In the genomic region with DNA sequence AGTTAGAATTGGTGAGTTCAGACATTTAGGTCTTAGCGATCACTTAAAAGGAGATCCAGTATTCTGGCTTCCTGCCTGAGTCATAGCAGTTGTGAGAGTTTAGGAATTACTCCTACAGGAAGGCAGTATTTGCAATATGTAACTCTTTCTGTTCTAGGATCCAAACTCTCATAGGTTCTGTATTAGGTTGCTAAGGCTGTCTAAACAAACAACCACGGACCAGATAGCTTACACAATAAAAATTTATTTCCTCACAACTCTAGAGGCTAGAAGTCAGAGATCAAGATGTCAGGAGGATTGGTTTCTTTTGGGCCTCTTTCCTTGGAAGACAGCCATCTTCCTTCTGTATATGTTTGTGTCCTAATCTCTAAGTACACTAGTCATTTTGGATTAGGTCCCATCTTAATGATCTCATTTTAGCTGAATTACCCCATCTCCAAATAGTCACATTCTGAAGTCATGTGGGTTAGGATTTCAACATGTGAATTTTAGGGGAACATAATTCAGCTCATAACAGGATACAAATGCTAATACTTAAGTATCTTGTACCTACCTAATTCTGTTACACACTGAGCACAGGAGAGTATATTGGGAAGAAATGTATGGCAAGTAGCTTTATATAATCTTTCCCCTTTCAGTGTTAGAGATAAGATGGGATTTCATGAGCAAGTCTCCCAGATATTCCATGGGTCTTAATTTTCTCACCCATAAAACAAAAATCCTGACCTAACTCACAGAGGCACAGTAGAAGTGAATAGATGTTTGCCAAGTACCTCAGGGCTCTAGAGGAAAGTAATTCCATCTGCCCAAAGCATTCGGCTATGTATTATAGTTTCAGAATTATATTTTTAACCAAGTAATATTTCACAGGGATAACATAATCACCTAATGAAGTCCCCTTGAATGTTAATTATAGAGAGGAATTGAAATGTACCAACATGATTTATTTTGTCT, we compare ENCODE assay signal across 9 cellular contexts.
A peak's percentile ranks its signal among the peaks of the same experiment; 100 is the strongest.
DNase-seq lines count a peak whose midpoint lies in the region; ATAC-seq and TF ChIP-seq lines count a peak whose summit lies in the region.
"Had no signal": no experiment of that assay in that cellular context is flagged by ENCODE, and none has a peak within 500 bp of the region (broad histone marks: within the 10 kb centered on the region; RNA-seq: fewer than 3 reads in every experiment).

No MANE protein-coding gene starts in this region.

- H3K36me3 ChIP-seq in breast epithelium (no peaks in the 10 kb centered on the region), upper lobe of left lung (no peaks in the 10 kb centered on the region)

- intact Hi-C loops in breast epithelium (cut with DNase I; ENCODE audit: low total_unique reads) = no loop called here

- H3K27ac ChIP-seq in breast epithelium (peak overlapping the region; percentile 56 to 89), upper lobe of left lung (peak overlapping the region in 3 of 4 donors; percentile 22 to 53 (median 34))

- H3K4me3 ChIP-seq in breast epithelium (no peak overlapping the region), upper lobe of left lung (no peak overlapping the region)

- H3K27me3 ChIP-seq in breast epithelium (no peaks in the 10 kb centered on the region), upper lobe of left lung (no peaks in the 10 kb centered on the region)

- TF ChIP-seq EP300 in upper lobe of left lung (IDR thresholded peaks at IDR 0.05) = peak in 1 of 4 donors; percentile 41

- ATAC-seq in upper lobe of left lung (ENCODE audit: low FRiP score in 2 of 2) = peak; percentile 79 to 94

- H3K9me3 ChIP-seq in breast epithelium (peaks cover 0 to 10% of the 10 kb centered on the region in 2 donors), upper lobe of left lung (no peaks in the 10 kb centered on the region)

- DNase-seq in DMS53 (lab: John Stamatoyannopoulos, UW) (peak; percentile 40), DMS53 treated with DMSO at 0.1 percent for 48 hours (lab: John Stamatoyannopoulos, UW; ENCODE audit: unreplicated experiment) (no peak), breast epithelium (ENCODE audit: low spot score in 2 of 2) (no peak), kidney tubule cell (ENCODE audit: low spot score) (peak; percentile 49), upper lobe of left lung (no peak), NCI-H510A (lab: John Stamatoyannopoulos, UW) (no peak), SHP77 treated with DMSO at 0.1 percent for 48 hours (lab: John Stamatoyannopoulos, UW) (no peak)
- no peak for DNase-seq in stimulated activated naive CD4-positive, alpha-beta T cell (lab: John Stamatoyannopoulos, UW)
- DNase-seq: stimulated activated CD4-positive, alpha-beta T cell treated with anti-CD3 and anti-CD28 coated beads, Interleukin-2, amount 100 ng/mL, for 48 hours had no signal

- TF ChIP-seq POLR2A in breast epithelium (IDR thresholded peaks at IDR 0.05) (no peak), upper lobe of left lung (IDR thresholded peaks at IDR 0.05) (no peak)

- H3K4me1 ChIP-seq in breast epithelium (no peaks in the 10 kb centered on the region), upper lobe of left lung (peaks cover 0 to 8% (median 5%) of the 10 kb centered on the region in 4 donors)

- 42 to 46% methylated on average over 3 of the region's 3 CpGs for WGBS in upper lobe of left lung, 2 donors

- TF ChIP-seq CTCF in breast epithelium (IDR thresholded peaks at IDR 0.05) (no peak), upper lobe of left lung (IDR thresholded peaks at IDR 0.05) (no peak)

Comparison
In these comparisons a context has a peak if more than half of its experiments do, and no peak if none do; other contexts are left out.
1. DNase-seq: peak in DMS53 (single experiment) and kidney tubule cell (single experiment); none in DMS53 treated with DMSO at 0.1 percent for 48 hours (single experiment), breast epithelium (0 of 2), upper lobe of left lung (0 of 2), NCI-H510A (single experiment), SHP77 treated with DMSO at 0.1 percent for 48 hours (single experiment) and stimulated activated naive CD4-positive, alpha-beta T cell (0 of 6).